In genomic region chr2:38098351-38099095, GRCh38 we compare ENCODE assay signal across 10 cellular contexts. TPM values are rescaled to one million over a fixed set of nuclear protein-coding genes. Genes with fewer than 3 reads are reported as not detected.
DNase-seq lines count a peak whose midpoint lies in the region; ATAC-seq, FAIRE-seq and TF ChIP-seq lines count a peak whose summit lies in the region.
"Had no signal": no experiment of that assay in that cellular context is flagged by ENCODE, and none has a peak within 500 bp of the region (broad histone marks: within the 10 kb centered on the region; RNA-seq: fewer than 3 reads in every experiment).

No MANE protein-coding gene starts in this region.

- H3K4me3 ChIP-seq in IMR-90 (ENCODE audit: insufficient read depth, low read depth, low read length) (no peak overlapping the region), ascending aorta (peak overlapping the region; percentile 20 to 39), keratinocyte (ENCODE audit: control insufficient read depth in 2 of 3, extremely low read depth in 1 of 3, insufficient read depth in 2 of 3, low read depth in 1 of 3, low read length in 3 of 3) (peak overlapping the region in 2 of 3 experiments; percentile 6 to 23)

- CTCF ChIA-PET in IMR-90 (lab: Yijun Ruan, JAX), result no interaction called here

- H3K9me3 ChIP-seq in IMR-90 (ENCODE audit: control insufficient read depth, insufficient read depth, low read length), result no peaks in the 10 kb centered on the region
- no peaks in the 10 kb centered on the region for H3K9me3 ChIP-seq in ascending aorta
- no peaks in the 10 kb centered on the region for H3K9me3 ChIP-seq in keratinocyte (ENCODE audit: control insufficient read depth, low read depth, low read length)

- no peak overlapping the region for H2AK5ac ChIP-seq in IMR-90 (ENCODE audit: low read depth, low read length)

- no peaks in the 10 kb centered on the region for H4K20me1 ChIP-seq in IMR-90 (ENCODE audit: insufficient read depth, low read length)
- no peaks in the 10 kb centered on the region for H4K20me1 ChIP-seq in keratinocyte (ENCODE audit: control insufficient read depth, extremely low read depth, insufficient read depth, low read length)

- H3K4me2 ChIP-seq in IMR-90 (ENCODE audit: low read depth, low read length) (peak overlapping the region; percentile 19; the same call in 1 of the 2 replicates), keratinocyte (ENCODE audit: control insufficient read depth, extremely low read depth, insufficient read depth, low read depth, low read length) (peak overlapping the region; percentile 84)

- peak overlapping the region; percentile 26 for H3K27ac Mint-ChIP-seq in stimulated activated naive B cell treated with anti-CD40 and anti-IgM and Interleukin-4, amounts not matched to agents 10 μg/mL and 1 μg/mL and 100 μg/mL, for 72 hours

- ATAC-seq in IMR-90 (ENCODE audit: low read depth), result no peak
- ATAC-seq in stimulated activated naive B cell treated with anti-CD40 and anti-IgM and Interleukin-4, amounts not matched to agents 10 μg/mL and 1 μg/mL and 100 μg/mL, for 72 hours (replicated peaks), result peak in 1 of 2 donors; percentile 10

- H3K36me3 ChIP-seq in IMR-90 (ENCODE audit: control insufficient read depth, insufficient read depth, low read length) (no peaks in the 10 kb centered on the region), ascending aorta (no peaks in the 10 kb centered on the region), keratinocyte (ENCODE audit: control insufficient read depth in 2 of 2, extremely low read depth in 1 of 2, insufficient read depth in 2 of 2, low read length in 2 of 2) (no peaks in the 10 kb centered on the region)

- no peak overlapping the region; the same call in 1 of the 2 replicates for H3K18ac ChIP-seq in IMR-90 (ENCODE audit: low read depth, low read length)

- H2BK20ac ChIP-seq in IMR-90 (ENCODE audit: low read depth, low read length), result peak overlapping the region; percentile 53

- H4K91ac ChIP-seq in IMR-90 (ENCODE audit: insufficient read depth, low read depth, low read length), result peak overlapping the region; percentile 57; the same call in 1 of the 2 replicates

- no peak overlapping the region for H3K23ac ChIP-seq in IMR-90 (ENCODE audit: low read depth, low read length)

- TF ChIP-seq CTCF in IMR-90 (conservative IDR thresholded peaks at IDR 0.05; ENCODE audit: low read depth, low read length), result no peak
- TF ChIP-seq CTCF in ascending aorta (IDR thresholded peaks at IDR 0.05), result no peak
- no peak for TF ChIP-seq CTCF in keratinocyte (optimal IDR thresholded peaks at IDR 0.05 in 1 of 3, IDR thresholded peaks at IDR 0.05 in 1 of 3, conservative IDR thresholded peaks at IDR 0.05 in 1 of 3; ENCODE audit: extremely low read depth in 1 of 3, insufficient read depth in 2 of 3, low read length in 3 of 3)

- peak overlapping the region; percentile 27 to 71; a peak in 2 of 4 replicates for H4K8ac ChIP-seq in IMR-90 (ENCODE audit: low read depth in 2 of 2, low read length in 2 of 2)

- TF ChIP-seq POLR2A in IMR-90 (IDR thresholded peaks at IDR 0.05; ENCODE audit: low read depth, low read length), result no peak

- BruUV-seq in IMR-90 (replicated peaks; lab: Mats Ljungman, UMichigan), result no TSS peak

- H3K9me1 ChIP-seq in IMR-90 (ENCODE audit: insufficient read depth, low read length), result peaks cover 9% of the 10 kb centered on the region
- H3K9me1 ChIP-seq in keratinocyte (ENCODE audit: control insufficient read depth, extremely low read depth, insufficient read depth, low read length), result no peaks in the 10 kb centered on the region

- in situ Hi-C loops in IMR-90 (cut with MboI; ENCODE audit: low sequenced_read_pairs), result no loop called here

- peaks cover 9% of the 10 kb centered on the region for H3K4me1 ChIP-seq in IMR-90 (ENCODE audit: control insufficient read depth, insufficient read depth, low read length)
- no peaks in the 10 kb centered on the region for H3K4me1 ChIP-seq in ascending aorta
- peaks cover 41% of the 10 kb centered on the region for H3K4me1 ChIP-seq in keratinocyte (ENCODE audit: control insufficient read depth, extremely low read depth, insufficient read depth, low read length)

- H3K4me1 Mint-ChIP-seq in stimulated activated naive B cell treated with anti-CD40 and anti-IgM and Interleukin-4, amounts not matched to agents 10 μg/mL and 1 μg/mL and 100 μg/mL, for 72 hours, result peaks cover 28 to 36% of the 10 kb centered on the region in 2 donors

- no peak overlapping the region for H2BK15ac ChIP-seq in IMR-90 (ENCODE audit: low read depth, low read length)

- no peaks in the 10 kb centered on the region for H3K79me2 ChIP-seq in keratinocyte (ENCODE audit: control insufficient read depth, insufficient read depth, low read length)

- 40% methylated on average over 4 of the region's 12 CpGs; no CpG with 5 or more reads in 1 of the 2 experiments for WGBS in IMR-90 (ENCODE audit: extremely low coverage in 2 of 2, insufficient read length in 1 of 2), 2 experiments

- DNase-seq in IMR-90 (no peak), ascending aorta (ENCODE audit: low spot score in 2 of 2) (no peak), keratinocyte (ENCODE audit: low read depth, low spot score) (no peak), NCI-H2171 treated with DMSO at 0.1 percent for 48 hours (lab: John Stamatoyannopoulos, UW) (no peak), SKM-1 (lab: John Stamatoyannopoulos, UW; ENCODE audit: unreplicated experiment) (no peak)
- DNase-seq in stimulated activated naive B cell treated with anti-CD40 and anti-IgM and Interleukin-4, amounts not matched to agents 10 μg/mL and 1 μg/mL and 100 μg/mL, for 72 hours, result no peak
- no peak for DNase-seq in stimulated activated CD8-positive, alpha-beta memory T cell treated with anti-CD3 and anti-CD28 coated beads, Interleukin-4, amount 100 ng/mL, for 48 hours
- no peak for DNase-seq in central memory CD4-positive, alpha-beta T cell
- DNase-seq: GDM1, NCI-H524 had no signal

- no peak overlapping the region for H2BK5ac ChIP-seq in IMR-90 (ENCODE audit: low read depth, low read length, poor library complexity, severe bottlenecking)

- H2AFZ ChIP-seq in IMR-90 (replicated peaks; ENCODE audit: low read length, poor library complexity) (peak overlapping the region; percentile 33), keratinocyte (ENCODE audit: control insufficient read depth, low read length) (peak overlapping the region; percentile 71)

- H3K56ac ChIP-seq in IMR-90 (ENCODE audit: extremely low read depth, insufficient read depth, low read length), result no peak overlapping the region

- H3K9ac ChIP-seq in IMR-90 (ENCODE audit: low read depth, low read length), result peak overlapping the region; percentile 41; the same call in 1 of the 2 replicates
- peak overlapping the region; percentile 20 for H3K9ac ChIP-seq in keratinocyte (ENCODE audit: control insufficient read depth, extremely low read depth, insufficient read depth, low read length)

- peak; percentile 59 for FAIRE-seq in keratinocyte (lab: Jason Lieb, UNC)

- 0 out of 2 replicates have a peak overlapping the region, but pooled peaks have one; percentile 13 for H3K14ac ChIP-seq in IMR-90 (replicated peaks; ENCODE audit: low read depth, low read length)

- peaks cover 0 to 8% of the 10 kb centered on the region in 2 donors for H3K36me3 Mint-ChIP-seq in stimulated activated naive B cell treated with anti-CD40 and anti-IgM and Interleukin-4, amounts not matched to agents 10 μg/mL and 1 μg/mL and 100 μg/mL, for 72 hours

- peak overlapping the region; percentile 39 for H2BK120ac ChIP-seq in IMR-90 (ENCODE audit: low read depth, low read length)

- dilution Hi-C loops in IMR-90 (cut with HindIII; ENCODE audit: low sequenced_read_pairs, unreplicated experiment), result no loop called here
- dilution Hi-C loops in keratinocyte (cut with MboI; ENCODE audit: extremely low pct_ligation_motif_present, low sequenced_read_pairs), result no loop called here

- peak overlapping the region; percentile 66 to 72 for H3K4me3 Mint-ChIP-seq in stimulated activated naive B cell treated with anti-CD40 and anti-IgM and Interleukin-4, amounts not matched to agents 10 μg/mL and 1 μg/mL and 100 μg/mL, for 72 hours

- TF ChIP-seq RAD21 in IMR-90 (IDR thresholded peaks at IDR 0.05; ENCODE audit: low read length), result no peak

- POLR2A ChIA-PET in IMR-90 (lab: Charles Lee; ENCODE audit: unreplicated experiment), result no interaction called here

- peak overlapping the region; percentile 25; the same call in 1 of the 2 replicates for H3K4ac ChIP-seq in IMR-90 (ENCODE audit: low read depth, low read length)

- peaks cover 61 to 79% of the 10 kb centered on the region in 2 donors for H3K27me3 Mint-ChIP-seq in stimulated activated naive B cell treated with anti-CD40 and anti-IgM and Interleukin-4, amounts not matched to agents 10 μg/mL and 1 μg/mL and 100 μg/mL, for 72 hours

- intact Hi-C loops in IMR-90 (cut with micrococcal nuclease) (no loop called here), ascending aorta (cut with DNase I) (no loop called here)

- H3K79me1 ChIP-seq in IMR-90 (ENCODE audit: low read depth in 1 of 2, low read length in 2 of 2), result no peaks in the 10 kb centered on the region

- peaks cover 3 to 4% of the 10 kb centered on the region in 2 donors for H3K9me3 Mint-ChIP-seq in stimulated activated naive B cell treated with anti-CD40 and anti-IgM and Interleukin-4, amounts not matched to agents 10 μg/mL and 1 μg/mL and 100 μg/mL, for 72 hours

- peak overlapping the region; percentile 18; the same call in 1 of the 2 replicates for H3K27ac ChIP-seq in IMR-90 (ENCODE audit: insufficient read depth, low read length)
- H3K27ac ChIP-seq in ascending aorta, result peak overlapping the region in 1 of 2 donors; percentile 5
- peak overlapping the region; percentile 16 for H3K27ac ChIP-seq in keratinocyte (ENCODE audit: control insufficient read depth, insufficient read depth, low read length)

- no peak overlapping the region; the same call in 1 of the 2 replicates for H4K5ac ChIP-seq in IMR-90 (ENCODE audit: low read depth, low read length)

- peaks cover 15% of the 10 kb centered on the region for H3K27me3 ChIP-seq in IMR-90 (ENCODE audit: control insufficient read depth, insufficient read depth, low read length)
- H3K27me3 ChIP-seq in ascending aorta, result no peaks in the 10 kb centered on the region
- no peaks in the 10 kb centered on the region for H3K27me3 ChIP-seq in keratinocyte (ENCODE audit: control insufficient read depth, extremely low read depth, insufficient read depth, low read length)

- no peak overlapping the region for H2AK9ac ChIP-seq in IMR-90 (replicated peaks; ENCODE audit: low read depth, low read length, poor library complexity)

RNA-seq across cellular contexts. Expression of gene CYP1B1, which starts 22.6 kb away (rescaled TPM):
- total RNA-seq in IMR-90 (2012; rRNA removed) (1.1 and 1.9 TPM in 2 replicates), ascending aorta (148 TPM)
- polyA plus RNA-seq in IMR-90 (2012; rRNA removed) (0.65 and 0.77 TPM in 2 replicates), keratinocyte (0.65 to 2.2 TPM (median 1.6 TPM) in 3 replicates)
- 0.69 and 1.8 TPM in 2 replicates for polyA plus RNA-seq in IMR-90 (2012; cell fraction: cytosol; rRNA removed)
- polyA plus RNA-seq in IMR-90 (2012; cell fraction: nucleus; rRNA removed; ENCODE audit: low replicate concordance), result 1.5 and 2.4 TPM in 2 replicates
- 1.2 TPM for polyA plus RNA-seq in keratinocyte (2011; ENCODE audit: low read depth)
- polyA plus RNA-seq in keratinocyte (2011; cell fraction: cytosol; rRNA removed), result 0.88 and 1.4 TPM in 2 replicates
- polyA plus RNA-seq in keratinocyte (2011; cell fraction: nucleus; rRNA removed), result 5.2 and 6.2 TPM in 2 replicates
- 0.85 and 2.3 TPM in 2 replicates for polyA plus RNA-seq in keratinocyte (2012; ENCODE audit: low replicate concordance)
- 3.5 to 6.0 TPM (median 5.8 TPM) in 3 replicates for polyA minus RNA-seq in keratinocyte
- polyA minus RNA-seq in keratinocyte (2011; cell fraction: cytosol; rRNA and poly(A)+ RNA removed), result 2.5 TPM
- 11.6 TPM in 2 replicates for polyA minus RNA-seq in keratinocyte (2011; cell fraction: nucleus; rRNA and poly(A)+ RNA removed)

Comparison
In these comparisons a context has a peak if more than half of its experiments do, and no peak if none do; other contexts are left out.
1. RNA of gene CYP1B1, which starts 22.6 kb away (total RNA-seq): 148 TPM in ascending aorta (single experiment); 1.1 to 1.9 TPM in IMR-90; every median in the first group is over 10 times any median in the second.